Comparison of ENCODE assay signal across 8 cellular contexts in the genomic region with DNA sequence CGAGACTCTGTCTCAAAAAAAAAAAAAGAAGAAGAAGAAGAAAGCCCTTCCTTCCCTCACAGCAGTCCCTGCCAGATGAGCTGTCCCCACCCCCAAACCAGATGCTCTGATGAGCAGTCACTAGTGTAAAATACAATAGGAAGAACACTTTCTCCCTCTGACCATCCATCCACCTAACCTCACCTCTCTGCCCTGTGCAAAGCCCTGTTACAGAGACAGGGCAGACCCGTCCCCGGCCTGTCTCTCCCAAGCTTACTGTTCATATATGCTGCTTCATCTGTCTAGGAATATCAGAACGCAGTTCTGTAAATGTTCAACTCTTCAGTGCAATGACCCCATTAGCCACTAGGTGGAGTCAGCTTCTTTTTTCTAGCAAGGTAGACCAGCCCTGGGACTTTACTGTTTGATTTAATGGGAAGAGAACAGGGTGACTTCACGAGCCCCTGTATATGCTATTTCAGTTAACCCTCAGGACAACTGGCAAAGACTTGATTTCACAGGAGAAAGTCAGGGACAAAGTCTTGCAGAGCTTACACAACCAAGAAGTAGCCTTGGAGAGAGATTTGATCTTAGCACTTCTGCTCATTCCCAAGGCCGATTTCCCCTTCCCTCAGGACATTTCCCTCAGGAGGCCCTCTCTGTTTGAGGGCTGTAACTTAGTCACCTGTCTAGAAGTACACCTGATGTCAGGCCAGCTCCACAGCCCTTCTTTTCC. TPM values are rescaled to one million over a fixed set of nuclear protein-coding genes. Genes with fewer than 3 reads are reported as not detected.
DNase-seq lines count a peak whose midpoint lies in the region; ATAC-seq and TF ChIP-seq lines count a peak whose summit lies in the region.

No MANE protein-coding gene starts in this region.

- no peak overlapping the region for H3K23ac ChIP-seq in trophoblast cell (ENCODE audit: low read length)

- H3K18ac ChIP-seq in trophoblast cell (ENCODE audit: low read length): no peak overlapping the region

- H3K9ac ChIP-seq in MM.1S (ENCODE audit: low read length): no peak overlapping the region
- no peak overlapping the region for H3K9ac ChIP-seq in trophoblast cell (ENCODE audit: low read length)

- H3K4ac ChIP-seq in trophoblast cell (ENCODE audit: low read depth, low read length): no peak overlapping the region

- H3K36me3 ChIP-seq in MM.1S (replicated peaks; ENCODE audit: insufficient read depth, low read length) (no peaks in the 10 kb centered on the region), trophoblast cell (ENCODE audit: control insufficient read depth in 1 of 2, insufficient read depth in 2 of 2, low read length in 2 of 2) (no peaks in the 10 kb centered on the region), vagina (no peaks in the 10 kb centered on the region)

- no peak overlapping the region for H2AK5ac ChIP-seq in trophoblast cell (ENCODE audit: low read length)

- intact Hi-C loops in vagina (cut with DNase I): no loop called here

- H4K12ac ChIP-seq in trophoblast cell (ENCODE audit: low read depth, low read length): no peak overlapping the region

- no peak overlapping the region for H2BK12ac ChIP-seq in trophoblast cell (ENCODE audit: low read length)

- no peak overlapping the region for H2BK5ac ChIP-seq in trophoblast cell (ENCODE audit: low read depth, low read length, poor library complexity)

- TF ChIP-seq POLR2A in vagina (IDR thresholded peaks at IDR 0.05): no peak

- H3K4me2 ChIP-seq in MM.1S (ENCODE audit: low read depth, low read length) (no peak overlapping the region), trophoblast cell (ENCODE audit: low read length) (peak overlapping the region; percentile 3)

- no peak overlapping the region for H2BK120ac ChIP-seq in trophoblast cell (ENCODE audit: insufficient read depth, low read length, poor library complexity)

- DNase-seq in COLO668 (lab: John Stamatoyannopoulos, UW; ENCODE audit: unreplicated experiment) (peak; percentile 69), MM.1S (peak; percentile 82), SIG-M5 treated with dmso at 0.1 percent for 504 hours (lab: John Stamatoyannopoulos, UW; ENCODE audit: unreplicated experiment) (peak; percentile 87), globus pallidus (ENCODE audit: low spot score) (peak; percentile 68), trophoblast cell (peak; percentile 87 to 97), vagina (ENCODE audit: extremely low spot score in 2 of 2) (no peak)
- peak; percentile 55 for DNase-seq in activated gamma-delta T cell treated with anti-CD3 and anti-CD28 coated beads, Interleukin-2, amount 50 U/mL, for 16 hours (ENCODE audit: low read depth)

- no CpG with 5 or more reads among the region's 6 CpGs for WGBS in trophoblast cell (ENCODE audit: extremely low coverage, insufficient coverage, insufficient read length)

- H3K79me1 ChIP-seq in trophoblast cell (ENCODE audit: low read length): no peaks in the 10 kb centered on the region

- H3K27me3 ChIP-seq in MM.1S (replicated peaks; ENCODE audit: insufficient read depth, low read length): no peaks in the 10 kb centered on the region
- H3K27me3 ChIP-seq in trophoblast cell (ENCODE audit: insufficient read depth, low read length): no peaks in the 10 kb centered on the region
- no peaks in the 10 kb centered on the region for H3K27me3 ChIP-seq in vagina

- ATAC-seq in GM21423 (IDR thresholded peaks at IDR 0.05; ENCODE audit: unreplicated experiment): peak; percentile 64

- H3K9me3 ChIP-seq in MM.1S (replicated peaks; ENCODE audit: insufficient read depth, low read length): no peaks in the 10 kb centered on the region
- no peaks in the 10 kb centered on the region for H3K9me3 ChIP-seq in trophoblast cell (ENCODE audit: insufficient read depth, low read depth, low read length)
- no peaks in the 10 kb centered on the region for H3K9me3 ChIP-seq in vagina

- H3K27ac ChIP-seq in MM.1S (ENCODE audit: low read length) (no peak overlapping the region), trophoblast cell (ENCODE audit: low read depth, low read length) (no peak overlapping the region), vagina (no peak overlapping the region)

- peak; percentile 86 for TF ChIP-seq CTCF in MM.1S (IDR thresholded peaks at IDR 0.05; ENCODE audit: low read length)
- peak; percentile 45 to 88 (median 59) for TF ChIP-seq CTCF in vagina (IDR thresholded peaks at IDR 0.05)

- no peak overlapping the region for H3K4me3 ChIP-seq in MM.1S (ENCODE audit: low read length)
- H3K4me3 ChIP-seq in trophoblast cell (ENCODE audit: low read depth, low read length): no peak overlapping the region
- H3K4me3 ChIP-seq in vagina: no peak overlapping the region

- H3F3A ChIP-seq in MM.1S (ENCODE audit: insufficient read depth, low read length): no peaks in the 10 kb centered on the region

- H4K8ac ChIP-seq in trophoblast cell (ENCODE audit: low read depth, low read length): no peak overlapping the region

- H3K9me2 ChIP-seq in MM.1S (replicated peaks; ENCODE audit: insufficient read depth, low read length): no peaks in the 10 kb centered on the region

- no peak overlapping the region for H2AFZ ChIP-seq in MM.1S (ENCODE audit: low read length)
- no peak overlapping the region for H2AFZ ChIP-seq in trophoblast cell (ENCODE audit: insufficient read depth, low read length, poor library complexity)

- no peak overlapping the region for H4K91ac ChIP-seq in trophoblast cell (ENCODE audit: low read depth, low read length)

- H3K14ac ChIP-seq in trophoblast cell (ENCODE audit: low read length): no peak overlapping the region

- no peaks in the 10 kb centered on the region for H4K20me1 ChIP-seq in MM.1S (ENCODE audit: insufficient read depth, low read length)

- H3K4me1 ChIP-seq in MM.1S (ENCODE audit: low read length) (no peaks in the 10 kb centered on the region), trophoblast cell (ENCODE audit: control insufficient read depth in 1 of 2, insufficient read depth in 2 of 2, low read length in 2 of 2) (peaks cover 3 to 6% of the 10 kb centered on the region in 2 experiments), vagina (no peaks in the 10 kb centered on the region)

- H3K79me2 ChIP-seq in MM.1S (ENCODE audit: low read length): no peaks in the 10 kb centered on the region
- H3K79me2 ChIP-seq in trophoblast cell (ENCODE audit: control insufficient read depth, insufficient read depth, low read length, poor library complexity): no peaks in the 10 kb centered on the region

RNA-seq across cellular contexts. Expression of a gene that starts 14.9 kb away (rescaled TPM):
- polyA plus RNA-seq in trophoblast cell (2013): 4.8 and 5.3 TPM in 2 replicates
- 12.0 TPM for total RNA-seq in vagina

RNA-seq across cellular contexts. Expression of a gene that starts 49.3 kb away (rescaled TPM):
- 8.6 TPM in 2 replicates for polyA plus RNA-seq in trophoblast cell (2013)
- 52.1 TPM for total RNA-seq in vagina

Comparison
In these comparisons a context has a peak if more than half of its experiments do, and no peak if none do; other contexts are left out.
1. DNase-seq: peak in COLO668 (single experiment), MM.1S (single experiment), SIG-M5 treated with dmso at 0.1 percent for 504 hours (single experiment), activated gamma-delta T cell treated with anti-CD3 and anti-CD28 coated beads, Interleukin-2, amount 50 U/mL, for 16 hours (single experiment), globus pallidus (single experiment) and trophoblast cell (2 of 2); none in vagina (0 of 2).